8 cellular contexts compared by ENCODE assay signal in genomic region chr10:80536361-80536835, GRCh38. TPM values are rescaled to one million over a fixed set of nuclear protein-coding genes. Genes with fewer than 3 reads are reported as not detected.
DNase-seq lines count a peak whose midpoint lies in the region; ATAC-seq and TF ChIP-seq lines count a peak whose summit lies in the region.

No MANE protein-coding gene starts in this region.

- no peak overlapping the region for H2AFZ ChIP-seq in PC-3 (ENCODE audit: low read length)

- POLR2A ChIA-PET in PC-3 (lab: Charles Lee; ENCODE audit: unreplicated experiment), result no interaction called here

- no TSS peak for BruUV-seq in PC-3 (replicated peaks; lab: Mats Ljungman, UMichigan)

- ATAC-seq in stimulated activated naive CD8-positive, alpha-beta T cell treated with anti-CD3 and anti-CD28 coated beads, Interleukin-15, amount 100 ng/mL, for 72 hours, result peak; percentile 25
- no peak for ATAC-seq in PC-3

- H3K79me2 ChIP-seq in PC-3 (ENCODE audit: low read length), result no peaks in the 10 kb centered on the region

- no peak overlapping the region for H3K27ac ChIP-seq in PC-3 (ENCODE audit: low read length)

- no peak for TF ChIP-seq CTCF in kidney epithelial cell (IDR thresholded peaks at IDR 0.05; ENCODE audit: insufficient read depth, low read length, poor library complexity, severe bottlenecking)
- no peak for TF ChIP-seq CTCF in PC-3 (conservative IDR thresholded peaks at IDR 0.05; ENCODE audit: low read depth, low read length)

- no peaks in the 10 kb centered on the region for H3K9me3 Mint-ChIP-seq in T-helper 1 cell treated with Interleukin-12 subunit alpha and Interleukin-12 subunit beta and Interleukin-4 antibody, amounts not matched to agents 30 μg/mL and 1 μg/mL, for 36 hours
- no peaks in the 10 kb centered on the region for H3K9me3 Mint-ChIP-seq in activated naive CD8-positive, alpha-beta T cell treated with anti-CD3 and anti-CD28 coated beads for 36 hours
- H3K9me3 Mint-ChIP-seq in stimulated activated naive CD8-positive, alpha-beta T cell treated with anti-CD3 and anti-CD28 coated beads, Interleukin-15, amount 100 ng/mL, for 72 hours, result no peaks in the 10 kb centered on the region

- H3K27me3 Mint-ChIP-seq in T-helper 1 cell treated with Interleukin-12 subunit alpha and Interleukin-12 subunit beta and Interleukin-4 antibody, amounts not matched to agents 30 μg/mL and 1 μg/mL, for 36 hours (ENCODE audit: low read depth), result no peaks in the 10 kb centered on the region
- H3K27me3 Mint-ChIP-seq in activated naive CD8-positive, alpha-beta T cell treated with anti-CD3 and anti-CD28 coated beads for 36 hours, result no peaks in the 10 kb centered on the region
- no peaks in the 10 kb centered on the region for H3K27me3 Mint-ChIP-seq in stimulated activated naive CD8-positive, alpha-beta T cell treated with anti-CD3 and anti-CD28 coated beads, Interleukin-15, amount 100 ng/mL, for 72 hours

- no peak overlapping the region for H3K9ac ChIP-seq in PC-3 (ENCODE audit: low read length)

- H3K4me3 ChIP-seq in kidney epithelial cell (ENCODE audit: low read depth, low read length) (peak overlapping the region; percentile 28), PC-3 (ENCODE audit: low read length) (no peak overlapping the region)

- no peaks in the 10 kb centered on the region for H3F3A ChIP-seq in PC-3 (ENCODE audit: low read length, unreplicated experiment)

- no peaks in the 10 kb centered on the region for H3K9me3 ChIP-seq in PC-3 (ENCODE audit: low read length)

- no peaks in the 10 kb centered on the region for H3K9me2 ChIP-seq in PC-3 (replicated peaks; ENCODE audit: low read length)

- peaks cover 7% of the 10 kb centered on the region for H3K36me3 Mint-ChIP-seq in T-helper 1 cell treated with Interleukin-12 subunit alpha and Interleukin-12 subunit beta and Interleukin-4 antibody, amounts not matched to agents 30 μg/mL and 1 μg/mL, for 36 hours (ENCODE audit: low read depth)
- H3K36me3 Mint-ChIP-seq in activated naive CD8-positive, alpha-beta T cell treated with anti-CD3 and anti-CD28 coated beads for 36 hours, result peaks cover 20% of the 10 kb centered on the region

- H3K36me3 ChIP-seq in kidney epithelial cell (ENCODE audit: control insufficient read depth, insufficient read depth, low read length) (no peaks in the 10 kb centered on the region), PC-3 (ENCODE audit: low read depth, low read length) (no peaks in the 10 kb centered on the region)

- no peaks in the 10 kb centered on the region for H4K20me1 ChIP-seq in PC-3 (ENCODE audit: low read length)

- H3K4me2 ChIP-seq in PC-3 (ENCODE audit: low read length), result no peak overlapping the region

- no peaks in the 10 kb centered on the region for H3K4me1 ChIP-seq in PC-3 (ENCODE audit: insufficient read depth, low read length)

- H3K27me3 ChIP-seq in kidney epithelial cell (ENCODE audit: control insufficient read depth, insufficient read depth, low read length), result no peaks in the 10 kb centered on the region
- no peaks in the 10 kb centered on the region for H3K27me3 ChIP-seq in PC-3 (ENCODE audit: low read length)

- peak overlapping the region; percentile 95 for H3K4me3 Mint-ChIP-seq in T-helper 1 cell treated with Interleukin-12 subunit alpha and Interleukin-12 subunit beta and Interleukin-4 antibody, amounts not matched to agents 30 μg/mL and 1 μg/mL, for 36 hours
- H3K4me3 Mint-ChIP-seq in activated naive CD8-positive, alpha-beta T cell treated with anti-CD3 and anti-CD28 coated beads for 36 hours, result peak overlapping the region; percentile 92
- H3K4me3 Mint-ChIP-seq in stimulated activated naive CD8-positive, alpha-beta T cell treated with anti-CD3 and anti-CD28 coated beads, Interleukin-15, amount 100 ng/mL, for 72 hours, result peak overlapping the region; percentile 96 to 97

- DNase-seq in T-helper 1 cell (no peak), kidney epithelial cell (ENCODE audit: low read depth) (no peak), PC-3 (no peak), hippocampal formation (lab: John Stamatoyannopoulos, UW) (no peak), occipital lobe (lab: John Stamatoyannopoulos, UW) (no peak)
- no peak for DNase-seq in activated naive CD8-positive, alpha-beta T cell treated with anti-CD3 and anti-CD28 coated beads for 36 hours
- DNase-seq in stimulated activated naive CD8-positive, alpha-beta T cell treated with anti-CD3 and anti-CD28 coated beads, Interleukin-15, amount 100 ng/mL, for 72 hours, result no peak

- peak overlapping the region; percentile 100 for H3K27ac Mint-ChIP-seq in T-helper 1 cell treated with Interleukin-12 subunit alpha and Interleukin-12 subunit beta and Interleukin-4 antibody, amounts not matched to agents 30 μg/mL and 1 μg/mL, for 36 hours
- H3K27ac Mint-ChIP-seq in activated naive CD8-positive, alpha-beta T cell treated with anti-CD3 and anti-CD28 coated beads for 36 hours, result peak overlapping the region; percentile 99
- H3K27ac Mint-ChIP-seq in stimulated activated naive CD8-positive, alpha-beta T cell treated with anti-CD3 and anti-CD28 coated beads, Interleukin-15, amount 100 ng/mL, for 72 hours, result peak overlapping the region; percentile 99 to 100

- H3K4me1 Mint-ChIP-seq in T-helper 1 cell treated with Interleukin-12 subunit alpha and Interleukin-12 subunit beta and Interleukin-4 antibody, amounts not matched to agents 30 μg/mL and 1 μg/mL, for 36 hours (ENCODE audit: low read depth), result peaks cover 35% of the 10 kb centered on the region
- peaks cover 33% of the 10 kb centered on the region for H3K4me1 Mint-ChIP-seq in activated naive CD8-positive, alpha-beta T cell treated with anti-CD3 and anti-CD28 coated beads for 36 hours
- peaks cover 62% of the 10 kb centered on the region for H3K4me1 Mint-ChIP-seq in stimulated activated naive CD8-positive, alpha-beta T cell treated with anti-CD3 and anti-CD28 coated beads, Interleukin-15, amount 100 ng/mL, for 72 hours

- CTCF ChIA-PET in PC-3 (lab: Charles Lee), result no interaction called here

- intact Hi-C loops in PC-3 (cut with micrococcal nuclease), result no loop called here

RNA-seq across cellular contexts. Expression of gene SH2D4B, which starts 1.3 kb away (rescaled TPM):
- total RNA-seq in activated naive CD8-positive, alpha-beta T cell treated with anti-CD3 and anti-CD28 coated beads for 36 hours, result under 1 TPM; 0.08 to 0.18 TPM
- total RNA-seq in kidney epithelial cell, result not detected in 2 replicates
- total RNA-seq in PC-3 (2014; rRNA removed), result not detected in 2 replicates
- total RNA-seq in occipital lobe, result 1.4 TPM
